Comparison of ENCODE assay signal across 2 cellular contexts in the genomic region with DNA sequence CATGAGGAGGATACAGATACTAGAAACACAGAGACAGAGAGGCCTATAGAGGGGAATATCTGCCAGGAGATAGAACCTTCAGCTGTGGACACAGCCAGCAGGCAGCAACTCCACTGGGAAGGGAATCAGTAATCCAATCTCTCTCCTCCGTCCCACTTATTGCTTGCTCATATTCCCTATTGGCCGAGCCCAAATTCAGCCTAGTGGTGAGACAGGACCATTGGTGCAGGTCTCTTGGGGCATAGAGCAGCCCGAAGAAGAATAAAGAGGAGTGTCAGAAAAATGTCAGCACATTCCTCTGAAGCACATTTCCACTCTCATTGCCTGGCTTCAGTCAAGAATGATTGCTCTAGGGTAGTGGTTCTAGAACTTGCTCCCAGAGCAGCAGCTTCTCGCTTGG.
TF ChIP-seq lines count a peak whose summit lies in the region.

No MANE protein-coding gene starts in this region.

TF ChIP-seq in GM23338, 12 proteins besides CTCF, POLR2A, EP300 and RAD21 (continued from another document):
- TF ChIP-seq, protein P1, sequence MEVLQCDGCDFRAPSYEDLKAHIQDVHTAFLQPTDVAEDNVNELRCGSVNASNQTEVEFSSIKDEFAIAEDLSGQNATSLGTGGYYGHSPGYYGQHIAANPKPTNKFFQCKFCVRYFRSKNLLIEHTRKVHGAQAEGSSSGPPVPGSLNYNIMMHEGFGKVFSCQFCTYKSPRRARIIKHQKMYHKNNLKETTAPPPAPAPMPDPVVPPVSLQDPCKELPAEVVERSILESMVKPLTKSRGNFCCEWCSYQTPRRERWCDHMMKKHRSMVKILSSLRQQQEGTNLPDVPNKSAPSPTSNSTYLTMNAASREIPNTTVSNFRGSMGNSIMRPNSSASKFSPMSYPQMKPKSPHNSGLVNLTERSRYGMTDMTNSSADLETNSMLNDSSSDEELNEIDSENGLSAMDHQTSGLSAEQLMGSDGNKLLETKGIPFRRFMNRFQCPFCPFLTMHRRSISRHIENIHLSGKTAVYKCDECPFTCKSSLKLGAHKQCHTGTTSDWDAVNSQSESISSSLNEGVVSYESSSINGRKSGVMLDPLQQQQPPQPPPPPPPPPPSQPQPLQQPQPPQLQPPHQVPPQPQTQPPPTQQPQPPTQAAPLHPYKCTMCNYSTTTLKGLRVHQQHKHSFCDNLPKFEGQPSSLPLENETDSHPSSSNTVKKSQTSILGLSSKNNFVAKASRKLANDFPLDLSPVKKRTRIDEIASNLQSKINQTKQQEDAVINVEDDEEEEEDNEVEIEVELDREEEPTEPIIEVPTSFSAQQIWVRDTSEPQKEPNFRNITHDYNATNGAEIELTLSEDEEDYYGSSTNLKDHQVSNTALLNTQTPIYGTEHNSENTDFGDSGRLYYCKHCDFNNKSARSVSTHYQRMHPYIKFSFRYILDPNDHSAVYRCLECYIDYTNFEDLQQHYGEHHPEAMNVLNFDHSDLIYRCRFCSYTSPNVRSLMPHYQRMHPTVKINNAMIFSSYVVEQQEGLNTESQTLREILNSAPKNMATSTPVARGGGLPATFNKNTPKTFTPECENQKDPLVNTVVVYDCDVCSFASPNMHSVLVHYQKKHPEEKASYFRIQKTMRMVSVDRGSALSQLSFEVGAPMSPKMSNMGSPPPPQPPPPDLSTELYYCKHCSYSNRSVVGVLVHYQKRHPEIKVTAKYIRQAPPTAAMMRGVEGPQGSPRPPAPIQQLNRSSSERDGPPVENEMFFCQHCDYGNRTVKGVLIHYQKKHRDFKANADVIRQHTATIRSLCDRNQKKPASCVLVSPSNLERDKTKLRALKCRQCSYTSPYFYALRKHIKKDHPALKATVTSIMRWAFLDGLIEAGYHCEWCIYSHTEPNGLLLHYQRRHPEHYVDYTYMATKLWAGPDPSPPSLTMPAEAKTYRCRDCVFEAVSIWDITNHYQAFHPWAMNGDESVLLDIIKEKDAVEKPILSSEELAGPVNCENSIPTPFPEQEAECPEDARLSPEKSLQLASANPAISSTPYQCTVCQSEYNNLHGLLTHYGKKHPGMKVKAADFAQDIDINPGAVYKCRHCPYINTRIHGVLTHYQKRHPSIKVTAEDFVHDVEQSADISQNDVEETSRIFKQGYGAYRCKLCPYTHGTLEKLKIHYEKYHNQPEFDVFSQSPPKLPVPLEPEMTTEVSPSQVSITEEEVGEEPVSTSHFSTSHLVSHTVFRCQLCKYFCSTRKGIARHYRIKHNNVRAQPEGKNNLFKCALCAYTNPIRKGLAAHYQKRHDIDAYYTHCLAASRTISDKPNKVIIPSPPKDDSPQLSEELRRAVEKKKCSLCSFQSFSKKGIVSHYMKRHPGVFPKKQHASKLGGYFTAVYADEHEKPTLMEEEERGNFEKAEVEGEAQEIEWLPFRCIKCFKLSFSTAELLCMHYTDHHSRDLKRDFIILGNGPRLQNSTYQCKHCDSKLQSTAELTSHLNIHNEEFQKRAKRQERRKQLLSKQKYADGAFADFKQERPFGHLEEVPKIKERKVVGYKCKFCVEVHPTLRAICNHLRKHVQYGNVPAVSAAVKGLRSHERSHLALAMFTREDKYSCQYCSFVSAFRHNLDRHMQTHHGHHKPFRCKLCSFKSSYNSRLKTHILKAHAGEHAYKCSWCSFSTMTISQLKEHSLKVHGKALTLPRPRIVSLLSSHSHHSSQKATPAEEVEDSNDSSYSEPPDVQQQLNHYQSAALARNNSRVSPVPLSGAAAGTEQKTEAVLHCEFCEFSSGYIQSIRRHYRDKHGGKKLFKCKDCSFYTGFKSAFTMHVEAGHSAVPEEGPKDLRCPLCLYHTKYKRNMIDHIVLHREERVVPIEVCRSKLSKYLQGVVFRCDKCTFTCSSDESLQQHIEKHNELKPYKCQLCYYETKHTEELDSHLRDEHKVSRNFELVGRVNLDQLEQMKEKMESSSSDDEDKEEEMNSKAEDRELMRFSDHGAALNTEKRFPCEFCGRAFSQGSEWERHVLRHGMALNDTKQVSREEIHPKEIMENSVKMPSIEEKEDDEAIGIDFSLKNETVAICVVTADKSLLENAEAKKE (CRISPR knock-in tag; IDR thresholded peaks at IDR 0.05): no peak
- TF ChIP-seq ZNF331 (CRISPR knock-in tag; IDR thresholded peaks at IDR 0.05; ENCODE audit: low read depth) (no peak), POLR2AphosphoS5 (IDR thresholded peaks at IDR 0.05; ENCODE audit: low read depth) (no peak), ZNF114 (CRISPR knock-in tag; IDR thresholded peaks at IDR 0.05) (no peak), EZH2 (IDR thresholded peaks at IDR 0.05; ENCODE audit: low read depth, unreplicated experiment) (no peak), STAT1 (IDR thresholded peaks at IDR 0.05; ENCODE audit: unreplicated experiment) (no peak), CREB1 (CRISPR knock-in tag; IDR thresholded peaks at IDR 0.05; ENCODE audit: low read depth) (no peak)
- TF ChIP-seq, protein P2, sequence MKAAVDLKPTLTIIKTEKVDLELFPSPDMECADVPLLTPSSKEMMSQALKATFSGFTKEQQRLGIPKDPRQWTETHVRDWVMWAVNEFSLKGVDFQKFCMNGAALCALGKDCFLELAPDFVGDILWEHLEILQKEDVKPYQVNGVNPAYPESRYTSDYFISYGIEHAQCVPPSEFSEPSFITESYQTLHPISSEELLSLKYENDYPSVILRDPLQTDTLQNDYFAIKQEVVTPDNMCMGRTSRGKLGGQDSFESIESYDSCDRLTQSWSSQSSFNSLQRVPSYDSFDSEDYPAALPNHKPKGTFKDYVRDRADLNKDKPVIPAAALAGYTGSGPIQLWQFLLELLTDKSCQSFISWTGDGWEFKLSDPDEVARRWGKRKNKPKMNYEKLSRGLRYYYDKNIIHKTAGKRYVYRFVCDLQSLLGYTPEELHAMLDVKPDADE (IDR thresholded peaks at IDR 0.05): no peak
- TF ChIP-seq, protein P3, sequence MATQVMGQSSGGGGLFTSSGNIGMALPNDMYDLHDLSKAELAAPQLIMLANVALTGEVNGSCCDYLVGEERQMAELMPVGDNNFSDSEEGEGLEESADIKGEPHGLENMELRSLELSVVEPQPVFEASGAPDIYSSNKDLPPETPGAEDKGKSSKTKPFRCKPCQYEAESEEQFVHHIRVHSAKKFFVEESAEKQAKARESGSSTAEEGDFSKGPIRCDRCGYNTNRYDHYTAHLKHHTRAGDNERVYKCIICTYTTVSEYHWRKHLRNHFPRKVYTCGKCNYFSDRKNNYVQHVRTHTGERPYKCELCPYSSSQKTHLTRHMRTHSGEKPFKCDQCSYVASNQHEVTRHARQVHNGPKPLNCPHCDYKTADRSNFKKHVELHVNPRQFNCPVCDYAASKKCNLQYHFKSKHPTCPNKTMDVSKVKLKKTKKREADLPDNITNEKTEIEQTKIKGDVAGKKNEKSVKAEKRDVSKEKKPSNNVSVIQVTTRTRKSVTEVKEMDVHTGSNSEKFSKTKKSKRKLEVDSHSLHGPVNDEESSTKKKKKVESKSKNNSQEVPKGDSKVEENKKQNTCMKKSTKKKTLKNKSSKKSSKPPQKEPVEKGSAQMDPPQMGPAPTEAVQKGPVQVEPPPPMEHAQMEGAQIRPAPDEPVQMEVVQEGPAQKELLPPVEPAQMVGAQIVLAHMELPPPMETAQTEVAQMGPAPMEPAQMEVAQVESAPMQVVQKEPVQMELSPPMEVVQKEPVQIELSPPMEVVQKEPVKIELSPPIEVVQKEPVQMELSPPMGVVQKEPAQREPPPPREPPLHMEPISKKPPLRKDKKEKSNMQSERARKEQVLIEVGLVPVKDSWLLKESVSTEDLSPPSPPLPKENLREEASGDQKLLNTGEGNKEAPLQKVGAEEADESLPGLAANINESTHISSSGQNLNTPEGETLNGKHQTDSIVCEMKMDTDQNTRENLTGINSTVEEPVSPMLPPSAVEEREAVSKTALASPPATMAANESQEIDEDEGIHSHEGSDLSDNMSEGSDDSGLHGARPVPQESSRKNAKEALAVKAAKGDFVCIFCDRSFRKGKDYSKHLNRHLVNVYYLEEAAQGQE (IDR thresholded peaks at IDR 0.05; ENCODE audit: unreplicated experiment): no peak

TF ChIP-seq in WTC11, 78 proteins besides CTCF, POLR2A, EP300 and RAD21 (continued from another document):
- TF ChIP-seq, protein P4, sequence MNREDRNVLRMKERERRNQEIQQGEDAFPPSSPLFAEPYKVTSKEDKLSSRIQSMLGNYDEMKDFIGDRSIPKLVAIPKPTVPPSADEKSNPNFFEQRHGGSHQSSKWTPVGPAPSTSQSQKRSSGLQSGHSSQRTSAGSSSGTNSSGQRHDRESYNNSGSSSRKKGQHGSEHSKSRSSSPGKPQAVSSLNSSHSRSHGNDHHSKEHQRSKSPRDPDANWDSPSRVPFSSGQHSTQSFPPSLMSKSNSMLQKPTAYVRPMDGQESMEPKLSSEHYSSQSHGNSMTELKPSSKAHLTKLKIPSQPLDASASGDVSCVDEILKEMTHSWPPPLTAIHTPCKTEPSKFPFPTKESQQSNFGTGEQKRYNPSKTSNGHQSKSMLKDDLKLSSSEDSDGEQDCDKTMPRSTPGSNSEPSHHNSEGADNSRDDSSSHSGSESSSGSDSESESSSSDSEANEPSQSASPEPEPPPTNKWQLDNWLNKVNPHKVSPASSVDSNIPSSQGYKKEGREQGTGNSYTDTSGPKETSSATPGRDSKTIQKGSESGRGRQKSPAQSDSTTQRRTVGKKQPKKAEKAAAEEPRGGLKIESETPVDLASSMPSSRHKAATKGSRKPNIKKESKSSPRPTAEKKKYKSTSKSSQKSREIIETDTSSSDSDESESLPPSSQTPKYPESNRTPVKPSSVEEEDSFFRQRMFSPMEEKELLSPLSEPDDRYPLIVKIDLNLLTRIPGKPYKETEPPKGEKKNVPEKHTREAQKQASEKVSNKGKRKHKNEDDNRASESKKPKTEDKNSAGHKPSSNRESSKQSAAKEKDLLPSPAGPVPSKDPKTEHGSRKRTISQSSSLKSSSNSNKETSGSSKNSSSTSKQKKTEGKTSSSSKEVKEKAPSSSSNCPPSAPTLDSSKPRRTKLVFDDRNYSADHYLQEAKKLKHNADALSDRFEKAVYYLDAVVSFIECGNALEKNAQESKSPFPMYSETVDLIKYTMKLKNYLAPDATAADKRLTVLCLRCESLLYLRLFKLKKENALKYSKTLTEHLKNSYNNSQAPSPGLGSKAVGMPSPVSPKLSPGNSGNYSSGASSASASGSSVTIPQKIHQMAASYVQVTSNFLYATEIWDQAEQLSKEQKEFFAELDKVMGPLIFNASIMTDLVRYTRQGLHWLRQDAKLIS (CRISPR knock-in tag; IDR thresholded peaks at IDR 0.05; ENCODE audit: borderline replicate concordance): no peak
- TF ChIP-seq SMAD3 (CRISPR knock-in tag; IDR thresholded peaks at IDR 0.05; ENCODE audit: borderline replicate concordance) (no peak), HMGA2 (CRISPR knock-in tag; IDR thresholded peaks at IDR 0.05) (no peak), SOX15 (CRISPR knock-in tag; IDR thresholded peaks at IDR 0.05) (no peak), ATF1 (CRISPR knock-in tag; IDR thresholded peaks at IDR 0.05) (no peak), FOXP1 (CRISPR knock-in tag; IDR thresholded peaks at IDR 0.05; ENCODE audit: borderline replicate concordance) (no peak), TEAD4 (CRISPR knock-in tag; IDR thresholded peaks at IDR 0.05) (no peak), ZNF396 (CRISPR knock-in tag; IDR thresholded peaks at IDR 0.05; ENCODE audit: borderline replicate concordance) (no peak)
- TF ChIP-seq, protein P5, sequence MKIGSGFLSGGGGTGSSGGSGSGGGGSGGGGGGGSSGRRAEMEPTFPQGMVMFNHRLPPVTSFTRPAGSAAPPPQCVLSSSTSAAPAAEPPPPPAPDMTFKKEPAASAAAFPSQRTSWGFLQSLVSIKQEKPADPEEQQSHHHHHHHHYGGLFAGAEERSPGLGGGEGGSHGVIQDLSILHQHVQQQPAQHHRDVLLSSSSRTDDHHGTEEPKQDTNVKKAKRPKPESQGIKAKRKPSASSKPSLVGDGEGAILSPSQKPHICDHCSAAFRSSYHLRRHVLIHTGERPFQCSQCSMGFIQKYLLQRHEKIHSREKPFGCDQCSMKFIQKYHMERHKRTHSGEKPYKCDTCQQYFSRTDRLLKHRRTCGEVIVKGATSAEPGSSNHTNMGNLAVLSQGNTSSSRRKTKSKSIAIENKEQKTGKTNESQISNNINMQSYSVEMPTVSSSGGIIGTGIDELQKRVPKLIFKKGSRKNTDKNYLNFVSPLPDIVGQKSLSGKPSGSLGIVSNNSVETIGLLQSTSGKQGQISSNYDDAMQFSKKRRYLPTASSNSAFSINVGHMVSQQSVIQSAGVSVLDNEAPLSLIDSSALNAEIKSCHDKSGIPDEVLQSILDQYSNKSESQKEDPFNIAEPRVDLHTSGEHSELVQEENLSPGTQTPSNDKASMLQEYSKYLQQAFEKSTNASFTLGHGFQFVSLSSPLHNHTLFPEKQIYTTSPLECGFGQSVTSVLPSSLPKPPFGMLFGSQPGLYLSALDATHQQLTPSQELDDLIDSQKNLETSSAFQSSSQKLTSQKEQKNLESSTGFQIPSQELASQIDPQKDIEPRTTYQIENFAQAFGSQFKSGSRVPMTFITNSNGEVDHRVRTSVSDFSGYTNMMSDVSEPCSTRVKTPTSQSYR (CRISPR knock-in tag; IDR thresholded peaks at IDR 0.05): no peak
- TF ChIP-seq, protein P6, sequence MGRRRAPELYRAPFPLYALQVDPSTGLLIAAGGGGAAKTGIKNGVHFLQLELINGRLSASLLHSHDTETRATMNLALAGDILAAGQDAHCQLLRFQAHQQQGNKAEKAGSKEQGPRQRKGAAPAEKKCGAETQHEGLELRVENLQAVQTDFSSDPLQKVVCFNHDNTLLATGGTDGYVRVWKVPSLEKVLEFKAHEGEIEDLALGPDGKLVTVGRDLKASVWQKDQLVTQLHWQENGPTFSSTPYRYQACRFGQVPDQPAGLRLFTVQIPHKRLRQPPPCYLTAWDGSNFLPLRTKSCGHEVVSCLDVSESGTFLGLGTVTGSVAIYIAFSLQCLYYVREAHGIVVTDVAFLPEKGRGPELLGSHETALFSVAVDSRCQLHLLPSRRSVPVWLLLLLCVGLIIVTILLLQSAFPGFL (CRISPR knock-in tag; IDR thresholded peaks at IDR 0.05; ENCODE audit: borderline replicate concordance): no peak
- TF ChIP-seq, protein P7, sequence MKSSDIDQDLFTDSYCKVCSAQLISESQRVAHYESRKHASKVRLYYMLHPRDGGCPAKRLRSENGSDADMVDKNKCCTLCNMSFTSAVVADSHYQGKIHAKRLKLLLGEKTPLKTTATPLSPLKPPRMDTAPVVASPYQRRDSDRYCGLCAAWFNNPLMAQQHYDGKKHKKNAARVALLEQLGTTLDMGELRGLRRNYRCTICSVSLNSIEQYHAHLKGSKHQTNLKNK (CRISPR knock-in tag; IDR thresholded peaks at IDR 0.05): no peak
- TF ChIP-seq, protein P8, sequence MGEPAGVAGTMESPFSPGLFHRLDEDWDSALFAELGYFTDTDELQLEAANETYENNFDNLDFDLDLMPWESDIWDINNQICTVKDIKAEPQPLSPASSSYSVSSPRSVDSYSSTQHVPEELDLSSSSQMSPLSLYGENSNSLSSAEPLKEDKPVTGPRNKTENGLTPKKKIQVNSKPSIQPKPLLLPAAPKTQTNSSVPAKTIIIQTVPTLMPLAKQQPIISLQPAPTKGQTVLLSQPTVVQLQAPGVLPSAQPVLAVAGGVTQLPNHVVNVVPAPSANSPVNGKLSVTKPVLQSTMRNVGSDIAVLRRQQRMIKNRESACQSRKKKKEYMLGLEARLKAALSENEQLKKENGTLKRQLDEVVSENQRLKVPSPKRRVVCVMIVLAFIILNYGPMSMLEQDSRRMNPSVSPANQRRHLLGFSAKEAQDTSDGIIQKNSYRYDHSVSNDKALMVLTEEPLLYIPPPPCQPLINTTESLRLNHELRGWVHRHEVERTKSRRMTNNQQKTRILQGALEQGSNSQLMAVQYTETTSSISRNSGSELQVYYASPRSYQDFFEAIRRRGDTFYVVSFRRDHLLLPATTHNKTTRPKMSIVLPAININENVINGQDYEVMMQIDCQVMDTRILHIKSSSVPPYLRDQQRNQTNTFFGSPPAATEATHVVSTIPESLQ (CRISPR knock-in tag; IDR thresholded peaks at IDR 0.05): no peak
- TF ChIP-seq, protein P9, sequence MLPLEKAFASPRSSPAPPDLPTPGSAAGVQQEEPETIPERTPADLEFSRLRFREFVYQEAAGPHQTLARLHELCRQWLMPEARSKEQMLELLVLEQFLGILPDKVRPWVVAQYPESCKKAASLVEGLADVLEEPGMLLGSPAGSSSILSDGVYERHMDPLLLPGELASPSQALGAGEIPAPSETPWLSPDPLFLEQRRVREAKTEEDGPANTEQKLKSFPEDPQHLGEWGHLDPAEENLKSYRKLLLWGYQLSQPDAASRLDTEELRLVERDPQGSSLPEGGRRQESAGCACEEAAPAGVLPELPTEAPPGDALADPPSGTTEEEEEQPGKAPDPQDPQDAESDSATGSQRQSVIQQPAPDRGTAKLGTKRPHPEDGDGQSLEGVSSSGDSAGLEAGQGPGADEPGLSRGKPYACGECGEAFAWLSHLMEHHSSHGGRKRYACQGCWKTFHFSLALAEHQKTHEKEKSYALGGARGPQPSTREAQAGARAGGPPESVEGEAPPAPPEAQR (CRISPR knock-in tag; IDR thresholded peaks at IDR 0.05): no peak
TF ChIP-seq in WTC11: peak in this region for 0.
